21 cellular contexts compared by ENCODE assay signal in the genomic region with DNA sequence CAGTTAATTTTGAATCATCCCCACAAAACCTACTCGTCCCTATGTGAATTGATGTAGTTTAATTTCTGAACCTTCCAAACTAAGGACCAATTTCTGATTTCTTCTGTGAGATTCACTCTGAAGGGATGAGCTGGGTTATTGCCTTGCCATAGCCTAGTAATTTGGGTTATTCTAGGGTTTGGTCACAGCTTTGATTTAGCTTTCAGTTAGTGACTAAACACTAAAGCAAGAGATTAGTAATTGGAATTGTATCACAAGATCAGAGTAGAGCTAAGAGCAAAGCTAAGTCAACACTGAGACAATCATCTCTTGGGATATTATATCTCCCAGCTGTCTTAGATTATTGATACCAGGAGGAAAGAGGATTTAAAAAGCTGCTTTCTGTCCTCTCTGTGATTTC.
DNase-seq lines count a peak whose midpoint lies in the region; ATAC-seq and TF ChIP-seq lines count a peak whose summit lies in the region.
"Had no signal": no experiment of that assay in that cellular context is flagged by ENCODE, and none has a peak within 500 bp of the region (broad histone marks: within the 10 kb centered on the region; RNA-seq: fewer than 3 reads in every experiment).

No MANE protein-coding gene starts in this region.

- no peak overlapping the region for H3K4me3 ChIP-seq in OCI-LY3 (ENCODE audit: low read length)
- H3K4me3 ChIP-seq: ascending aorta, pancreas, tibial artery had no signal

- no peaks in the 10 kb centered on the region for H3K27me3 ChIP-seq in OCI-LY3 (ENCODE audit: low read depth, low read length)
- H3K27me3 ChIP-seq: ascending aorta, pancreas, tibial artery had no signal

- H3K9ac ChIP-seq in OCI-LY3 (ENCODE audit: low read length) = no peak overlapping the region

- no peak for TF ChIP-seq CTCF in OCI-LY3 (IDR thresholded peaks at IDR 0.05; ENCODE audit: low read depth, low read length)

- peak overlapping the region; percentile 47 for H3K4me2 ChIP-seq in OCI-LY3 (ENCODE audit: low read length)

- H3K36me3 ChIP-seq in OCI-LY3 (replicated peaks; ENCODE audit: low read depth, low read length) = no peaks in the 10 kb centered on the region
- H3K36me3 ChIP-seq: ascending aorta, pancreas, tibial artery had no signal

- no peaks in the 10 kb centered on the region for H3K79me2 ChIP-seq in OCI-LY3 (ENCODE audit: low read length)

- H3K4me1 ChIP-seq in OCI-LY3 (ENCODE audit: low read length) = peaks cover 9% of the 10 kb centered on the region
- H3K4me1 ChIP-seq: ascending aorta, pancreas, tibial artery had no signal

- peak overlapping the region; percentile 52; the same call in 1 of the 2 replicates for H2AFZ ChIP-seq in OCI-LY3 (ENCODE audit: low read depth, low read length)

- H3K9me3 ChIP-seq in OCI-LY3 (ENCODE audit: insufficient read depth, low read length) = no peaks in the 10 kb centered on the region
- H3K9me3 ChIP-seq: ascending aorta, pancreas, tibial artery had no signal

- ATAC-seq in GM18861 (IDR thresholded peaks at IDR 0.05; ENCODE audit: unreplicated experiment) = peak; percentile 44
- peak; percentile 69 for ATAC-seq in GM19395 (IDR thresholded peaks at IDR 0.05; ENCODE audit: unreplicated experiment)
- peak; percentile 94 for ATAC-seq in HG02973 (IDR thresholded peaks at IDR 0.05; ENCODE audit: unreplicated experiment)
- ATAC-seq: left ventricle myocardium superior, pancreas, right cardiac atrium had no signal

- DNase-seq in NCI-H146 (lab: John Stamatoyannopoulos, UW) (no peak), glomerular visceral epithelial cell (ENCODE audit: extremely low spot score) (no peak), EL (no peak)
- no peak for DNase-seq in effector CD4-positive, alpha-beta T cell
- DNase-seq: activated CD4-positive, alpha-beta T cell treated with anti-CD3 and anti-CD28 coated beads, Interleukin-2, amount 10 ng/mL, durations not matched to agents 24 days and 14 days; caudate nucleus; GOT3; IMR-90; left ventricle myocardium superior; midbrain; NCI-H1694; NCI-H446; pancreas; right cardiac atrium; stimulated activated CD4-positive, alpha-beta T cell treated with anti-CD3 and anti-CD28 coated beads, Interleukin-4, amount 100 ng/mL, for 4 hours; tibial artery had no signal

- H4K20me1 ChIP-seq in OCI-LY3 (ENCODE audit: insufficient read depth, low read length) = no peaks in the 10 kb centered on the region

- peak overlapping the region; percentile 30; the same call in 1 of the 2 replicates for H3K27ac ChIP-seq in OCI-LY3 (ENCODE audit: low read length)
- H3K27ac ChIP-seq: ascending aorta, pancreas, tibial artery had no signal

Comparison
In these comparisons a context has a peak if more than half of its experiments do, and no peak if none do; other contexts are left out.
1. ATAC-seq: peak in every context shown above with its lines; median percentile 94 in HG02973; 69 in GM19395; 44 in GM18861.